Comparison of ENCODE assay signal across 8 cellular contexts in genomic region chr19:50328257-50329145, GRCh38. TPM values are rescaled to one million over a fixed set of nuclear protein-coding genes. Genes with fewer than 3 reads are reported as not detected.
DNase-seq lines count a peak whose midpoint lies in the region; ATAC-seq and TF ChIP-seq lines count a peak whose summit lies in the region.

No MANE protein-coding gene starts in this region.

- no peaks in the 10 kb centered on the region for H3K79me2 ChIP-seq in hepatocyte

- ATAC-seq in HG02759 (IDR thresholded peaks at IDR 0.05; ENCODE audit: unreplicated experiment) (peak; percentile 12), T-cell (replicated peaks in 1 of 4) (peak in 1 of 4 experiments; percentile 1)

- H2AFZ ChIP-seq in hepatocyte, result no peak overlapping the region

- H3K9me3 ChIP-seq in cardiac muscle cell (ENCODE audit: low read depth) (no peaks in the 10 kb centered on the region), hepatocyte (ENCODE audit: low read depth) (no peaks in the 10 kb centered on the region)

- intact Hi-C loops in cardiac septum (cut with DNase I), result no loop called here

- H3K36me3 Mint-ChIP-seq in T-cell, result peaks cover 4% of the 10 kb centered on the region

- H3K36me3 ChIP-seq in cardiac muscle cell (peaks cover under 1% of the 10 kb centered on the region), hepatocyte (replicated peaks; ENCODE audit: insufficient read depth, low read depth) (no peaks in the 10 kb centered on the region)

- H3K27ac ChIP-seq in cardiac muscle cell (no peak overlapping the region), hepatocyte (no peak overlapping the region)

- TF ChIP-seq CTCF in cardiac muscle cell (IDR thresholded peaks at IDR 0.05; ENCODE audit: low read depth, low read length) (no peak), hepatocyte (IDR thresholded peaks at IDR 0.05; ENCODE audit: poor library complexity) (no peak)

- no peak overlapping the region for H3K27ac Mint-ChIP-seq in T-cell

- H3K27me3 ChIP-seq in cardiac muscle cell (no peaks in the 10 kb centered on the region), hepatocyte (peaks cover 30% of the 10 kb centered on the region)

- peaks cover 47 to 68% (median 51%) of the 10 kb centered on the region in 3 donors for H3K4me1 Mint-ChIP-seq in T-cell

- H3K9me2 ChIP-seq in hepatocyte (replicated peaks; ENCODE audit: insufficient read depth), result no peaks in the 10 kb centered on the region

- H3K4me3 Mint-ChIP-seq in T-cell, result peak overlapping the region in 2 of 3 donors; percentile 81 to 84

- DNase-seq in cardiac muscle cell (ENCODE audit: low read depth in 1 of 2, low spot score in 1 of 2), result peak in 1 of 2 donors; percentile 48
- no peak for DNase-seq in cardiac septum (ENCODE audit: low spot score)
- DNase-seq in T-cell, result peak in 2 of 34 experiments; percentile 16 to 22
- DNase-seq in hepatocyte (ENCODE audit: low spot score), result peak; percentile 46
- DNase-seq in stimulated activated CD8-positive, alpha-beta memory T cell treated with anti-CD3 and anti-CD28 coated beads, Interleukin-4, amount 100 ng/mL, for 48 hours, result peak; percentile 63
- DNase-seq in AG08396 (ENCODE audit: low spot score), result no peak
- DNase-seq in AG20443 (ENCODE audit: low spot score), result no peak

- H3K4me3 ChIP-seq in cardiac muscle cell, result peak overlapping the region; percentile 36
- H3K4me3 ChIP-seq in hepatocyte, result peak overlapping the region; percentile 36

- peaks cover 51 to 60% of the 10 kb centered on the region in 2 donors for H3K27me3 Mint-ChIP-seq in T-cell

- POLR2A ChIA-PET in T-cell (lab: Charles Lee), result interaction anchor here in 1 of 2 donors (0.6 kb wide), 2 partner anchors 12 to 52 kb away, joined by 4 to 5 read pairs; no protein-coding TSS in a partner anchor

- WGBS in hepatocyte (ENCODE audit: low lambda C conversion rate, missing lambda C conversion rate), result 4% methylated on average over 74 of the region's 141 CpGs

- H3K9me3 Mint-ChIP-seq in T-cell, result peaks cover 3 to 10% (median 5%) of the 10 kb centered on the region in 3 donors

- peaks cover 3% of the 10 kb centered on the region for H4K20me1 ChIP-seq in hepatocyte (ENCODE audit: insufficient read depth, poor library complexity, severe bottlenecking)

- CTCF ChIA-PET in T-cell (lab: Charles Lee), result interaction anchor here (0.6 to 1.4 kb wide), 6 partner anchors 13 to 397 kb away, joined by 3 to 6 read pairs (median 4); partner anchors contain the start of gene JOSD2 (in 1 of the 2)

- H3K4me2 ChIP-seq in hepatocyte, result peak overlapping the region; percentile 89

- H3K4me1 ChIP-seq in cardiac muscle cell (ENCODE audit: low read depth) (peaks cover 33% of the 10 kb centered on the region), hepatocyte (ENCODE audit: insufficient read depth) (peaks cover 20% of the 10 kb centered on the region)

RNA-seq across cellular contexts. Expression of gene KCNC3, which starts 0.7 kb away (rescaled TPM):
- total RNA-seq in cardiac muscle cell (6.9 and 8.2 TPM in 2 replicates), cardiac septum (3.8 TPM), T-cell (1 to 10 TPM in 4 of 5 donors, under 1 TPM in 1; 0.75 to 4.3 (median 1.5) TPM), hepatocyte (0.24 and 0.40 TPM in 2 replicates)
- polyA plus RNA-seq in cardiac muscle cell (4.3 and 6.9 TPM in 2 replicates), hepatocyte (1.5 and 1.6 TPM in 2 replicates)

RNA-seq across cellular contexts. Expression of gene NAPSA, which starts 36.9 kb away (rescaled TPM):
- total RNA-seq in cardiac muscle cell, result 0.32 and 3.5 TPM in 2 replicates
- 0.53 and 1.8 TPM in 2 replicates for polyA plus RNA-seq in cardiac muscle cell
- total RNA-seq in cardiac septum, result 0.24 TPM
- total RNA-seq in T-cell, result 1 to 10 TPM; 2.6 to 7.1 (median 3.0) TPM
- 7.3 and 12.4 TPM in 2 replicates for total RNA-seq in hepatocyte
- polyA plus RNA-seq in hepatocyte, result 2.7 and 12.1 TPM in 2 replicates

RNA-seq across cellular contexts. Expression of gene NR1H2, which starts 47.8 kb away (rescaled TPM):
- total RNA-seq in cardiac muscle cell, result 58.4 and 60.1 TPM in 2 replicates
- polyA plus RNA-seq in cardiac muscle cell, result 58.3 and 62.0 TPM in 2 replicates
- total RNA-seq in cardiac septum, result 86.3 TPM
- total RNA-seq in T-cell, result 100 to 1,000 TPM; 109 to 236 (median 117) TPM
- 41.4 and 53.2 TPM in 2 replicates for total RNA-seq in hepatocyte
- 55.9 and 62.9 TPM in 2 replicates for polyA plus RNA-seq in hepatocyte

RNA-seq across cellular contexts. Expression of gene POLD1, which starts 55.6 kb away (rescaled TPM):
- total RNA-seq in cardiac muscle cell (70.7 and 73.8 TPM in 2 replicates), cardiac septum (8.0 TPM), T-cell (10 to 100 TPM; 32.9 to 67.1 (median 54.0) TPM), hepatocyte (13.6 and 18.2 TPM in 2 replicates)
- polyA plus RNA-seq in cardiac muscle cell (62.3 and 74.3 TPM in 2 replicates), hepatocyte (32.6 and 40.4 TPM in 2 replicates)

Comparison
In these comparisons a context has a peak if more than half of its experiments do, and no peak if none do; other contexts are left out.
1. DNase-seq: peak in hepatocyte (single experiment) and stimulated activated CD8-positive, alpha-beta memory T cell treated with anti-CD3 and anti-CD28 coated beads, Interleukin-4, amount 100 ng/mL, for 48 hours (single experiment); none in cardiac septum (single experiment), AG08396 (single experiment) and AG20443 (single experiment).